ENCODE assay signal across 37 cellular contexts in the genomic region with DNA sequence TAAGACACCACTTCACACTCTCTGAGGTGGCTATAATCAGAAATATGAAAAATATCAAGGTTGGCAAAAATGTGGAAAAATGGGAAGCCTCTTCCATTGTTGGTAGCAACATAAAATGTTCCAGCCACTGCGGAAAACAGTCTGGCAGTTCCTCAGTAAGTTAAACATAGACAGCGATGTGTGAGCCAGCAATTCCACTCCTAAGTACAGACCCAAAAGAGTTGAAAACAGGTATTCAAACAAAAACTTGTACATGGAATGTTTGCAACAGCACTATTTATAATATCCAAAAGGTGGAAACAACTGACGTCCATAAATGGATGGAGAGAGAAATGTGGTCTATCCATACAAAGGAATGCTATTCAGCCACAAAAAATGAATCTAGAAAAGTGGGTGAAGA. TPM values are rescaled to one million over a fixed set of nuclear protein-coding genes. Genes with fewer than 3 reads are reported as not detected.
"Had no signal": no experiment of that assay in that cellular context is flagged by ENCODE, and none has a peak within 500 bp of the region (broad histone marks: within the 10 kb centered on the region; RNA-seq: fewer than 3 reads in every experiment).

No MANE protein-coding gene starts in this region.

- H3K9me3 ChIP-seq: MG63 had no signal

- H3K4me3 ChIP-seq: MG63 had no signal

- H3K36me3 ChIP-seq: MG63 had no signal

- DNase-seq: Karpas-422, Kasumi-1, MG63, MM.1S, MV-4-11, NCI-H1048, NCI-H1092, NCI-H1092 treated with DMSO at 0.1 percent for 48 hours, NCI-H1105, NCI-H1105 treated with DMSO at 0.1 percent for 48 hours, NCI-H1417, NCI-H1417 treated with DMSO at 0.1 percent for 48 hours, NCI-H1436, NCI-H1436 treated with DMSO at 0.1 percent for 48 hours, NCI-H146, NCI-H1694, NCI-H1694 treated with DMSO at 0.1 percent for 48 hours, NCI-H187, NCI-H187 treated with DMSO at 0.1 percent for 48 hours, NCI-H1930, NCI-H2029, NCI-H2029 treated with DMSO at 0.1 percent for 48 hours, NCI-H2081, NCI-H2081 treated with DMSO at 0.1 percent for 48 hours, NCI-H2107, NCI-H2171, NCI-H2171 treated with DMSO at 0.1 percent for 48 hours, NCI-H2227 treated with DMSO at 0.1 percent for 48 hours, NCI-H226, NCI-H345, NCI-H446, NCI-H446 treated with DMSO at 0.1 percent for 48 hours, NCI-H510A, NCI-H510A treated with DMSO at 0.1 percent for 48 hours had no signal

RNA-seq across cellular contexts. Expression of gene PTK6, which starts 24.0 kb away (rescaled TPM):
- total RNA-seq: M059J had no signal

RNA-seq across cellular contexts. Expression of gene SRMS, which starts 34.3 kb away (rescaled TPM):
- total RNA-seq: LHCN-M2, M059J, NCI-H460 had no signal

RNA-seq across cellular contexts. Expression of gene FNDC11, which starts 40.8 kb away (rescaled TPM):
- total RNA-seq: M059J had no signal
